In genomic region chr14:53896773-53897172, GRCh38 we compare ENCODE assay signal across 15 cellular contexts.
"Had no signal": no experiment of that assay in that cellular context is flagged by ENCODE, and none has a peak within 500 bp of the region (broad histone marks: within the 10 kb centered on the region; RNA-seq: fewer than 3 reads in every experiment).

No MANE protein-coding gene starts in this region.

- H3K4me3 Mint-ChIP-seq: activated CD4-positive, alpha-beta memory T cell treated with anti-CD3 and anti-CD28 coated beads for 36 hours; activated naive CD8-positive, alpha-beta T cell treated with anti-CD3 and anti-CD28 coated beads, Interleukin-2, amount 10 ng/mL, durations not matched to agents 7 days and 5 days; activated T-cell treated with anti-CD3 and anti-CD28 coated beads, Interleukin-2, amount 50 U/mL, for 4 hours; naive thymus-derived CD4-positive, alpha-beta T cell; stimulated activated effector memory CD8-positive, alpha-beta T cell treated with anti-CD3 and anti-CD28 coated beads, Interleukin-12 subunit alpha, Interleukin-12 subunit beta, amount 100 ng/mL, for 72 hours had no signal

- H3K9me3 ChIP-seq: ascending aorta, upper lobe of left lung had no signal

- H3K36me3 Mint-ChIP-seq: activated CD4-positive, alpha-beta memory T cell treated with anti-CD3 and anti-CD28 coated beads for 36 hours; activated naive CD8-positive, alpha-beta T cell treated with anti-CD3 and anti-CD28 coated beads, Interleukin-2, amount 10 ng/mL, durations not matched to agents 7 days and 5 days; naive thymus-derived CD4-positive, alpha-beta T cell; stimulated activated effector memory CD8-positive, alpha-beta T cell treated with anti-CD3 and anti-CD28 coated beads, Interleukin-12 subunit alpha, Interleukin-12 subunit beta, amount 100 ng/mL, for 72 hours had no signal

- ATAC-seq: activated T-cell treated with anti-CD3 and anti-CD28 coated beads, Interleukin-2, amount 50 U/mL, for 4 hours; esophagus mucosa; naive thymus-derived CD4-positive, alpha-beta T cell; stimulated activated effector memory CD8-positive, alpha-beta T cell treated with anti-CD3 and anti-CD28 coated beads, Interleukin-12 subunit alpha, Interleukin-12 subunit beta, amount 100 ng/mL, for 72 hours had no signal

- H3K36me3 ChIP-seq: ascending aorta, upper lobe of left lung had no signal

- H3K27ac ChIP-seq: ascending aorta, parathyroid adenoma, upper lobe of left lung had no signal

- H3K4me1 Mint-ChIP-seq: stimulated activated effector memory CD8-positive, alpha-beta T cell treated with anti-CD3 and anti-CD28 coated beads, Interleukin-12 subunit alpha, Interleukin-12 subunit beta, amount 100 ng/mL, for 72 hours had no signal

- H3K4me3 ChIP-seq: ascending aorta, lung, upper lobe of left lung had no signal

- H3K27ac Mint-ChIP-seq: activated CD4-positive, alpha-beta memory T cell treated with anti-CD3 and anti-CD28 coated beads for 36 hours; activated naive CD8-positive, alpha-beta T cell treated with anti-CD3 and anti-CD28 coated beads, Interleukin-2, amount 10 ng/mL, durations not matched to agents 7 days and 5 days; naive thymus-derived CD4-positive, alpha-beta T cell; stimulated activated effector memory CD8-positive, alpha-beta T cell treated with anti-CD3 and anti-CD28 coated beads, Interleukin-12 subunit alpha, Interleukin-12 subunit beta, amount 100 ng/mL, for 72 hours had no signal

- H3K9me3 Mint-ChIP-seq: activated CD4-positive, alpha-beta memory T cell treated with anti-CD3 and anti-CD28 coated beads for 36 hours; activated naive CD8-positive, alpha-beta T cell treated with anti-CD3 and anti-CD28 coated beads, Interleukin-2, amount 10 ng/mL, durations not matched to agents 7 days and 5 days had no signal

- H3K79me2 ChIP-seq: parathyroid adenoma had no signal

- H2AFZ ChIP-seq: parathyroid adenoma had no signal

- DNase-seq: activated CD4-positive, alpha-beta memory T cell treated with anti-CD3 and anti-CD28 coated beads for 36 hours; activated CD4-positive, alpha-beta T cell treated with anti-CD3 and anti-CD28 coated beads for 1 hour; activated effector memory CD4-positive, alpha-beta T cell treated with anti-CD3 and anti-CD28 coated beads, Interleukin-2, amount 50 U/mL, for 16 hours; activated naive CD8-positive, alpha-beta T cell treated with anti-CD3 and anti-CD28 coated beads, Interleukin-2, amount 10 ng/mL, durations not matched to agents 7 days and 5 days; activated T-cell treated with anti-CD3 and anti-CD28 coated beads, Interleukin-2, amount 50 U/mL, for 4 hours; naive thymus-derived CD4-positive, alpha-beta T cell; retina; substantia nigra; T-helper 9 cell; upper lobe of left lung had no signal

- H3K27me3 ChIP-seq: ascending aorta, upper lobe of left lung had no signal

- H3K4me1 ChIP-seq: ascending aorta, parathyroid adenoma, upper lobe of left lung had no signal
